In the genomic region with DNA sequence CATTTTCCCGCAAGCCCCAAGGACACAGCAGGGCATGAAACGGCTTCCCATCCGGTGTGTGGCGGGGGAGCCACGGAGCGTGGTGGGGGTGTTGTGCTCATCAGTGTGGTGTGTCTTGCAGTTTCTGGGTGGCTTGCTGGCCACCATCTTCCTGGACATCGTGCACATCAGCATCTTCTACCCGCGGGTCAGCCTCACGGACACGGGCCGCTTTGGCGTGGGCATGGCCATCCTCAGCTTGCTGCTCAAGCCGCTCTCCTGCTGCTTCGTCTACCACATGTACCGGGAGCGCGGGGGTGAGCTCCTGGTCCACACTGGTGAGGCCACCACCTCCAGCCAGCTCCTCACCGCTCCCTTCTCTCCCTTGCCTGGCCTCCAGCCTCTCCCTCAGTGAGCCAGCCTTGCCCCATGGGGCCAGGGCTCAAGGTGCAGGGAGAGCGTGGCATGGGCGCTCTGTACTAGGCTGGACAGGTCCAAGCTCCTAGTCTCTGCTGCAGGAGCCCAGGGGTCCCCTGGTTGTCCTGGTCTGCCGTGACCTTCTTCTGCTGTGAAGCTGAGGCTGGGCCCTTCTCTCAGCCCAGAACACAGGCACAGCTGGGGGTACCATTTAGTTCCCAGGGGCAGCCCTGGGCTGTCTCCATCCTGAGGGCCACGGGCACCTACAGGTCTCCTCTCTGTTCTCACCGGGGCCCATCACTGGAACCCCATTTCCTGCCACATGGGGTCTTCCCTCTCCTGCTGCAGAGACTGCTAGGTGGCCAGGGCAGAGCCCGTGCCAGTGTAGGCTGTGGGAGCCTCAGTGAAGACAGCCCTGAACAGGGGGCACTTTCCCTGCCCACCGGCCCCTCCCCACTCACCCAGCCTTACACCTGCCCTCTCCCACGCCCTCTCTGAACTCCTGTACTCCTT, we compare ENCODE assay signal across 9 cellular contexts. TPM values are rescaled to one million over a fixed set of nuclear protein-coding genes. Genes with fewer than 3 reads are reported as not detected.
DNase-seq lines count a peak whose midpoint lies in the region; TF ChIP-seq lines count a peak whose summit lies in the region.
"Had no signal": no experiment of that assay in that cellular context is flagged by ENCODE, and none has a peak within 500 bp of the region (broad histone marks: within the 10 kb centered on the region; RNA-seq: fewer than 3 reads in every experiment).

No MANE protein-coding gene starts in this region.

- H3K27me3 ChIP-seq in HL-60 (ENCODE audit: insufficient read depth, poor library complexity, severe bottlenecking), result no peaks in the 10 kb centered on the region
- H3K27me3 ChIP-seq: BE2C, suprapubic skin had no signal

- peaks cover 46% of the 10 kb centered on the region for H3K4me1 Mint-ChIP-seq in CD14-positive monocyte
- peaks cover 33 to 38% of the 10 kb centered on the region in 2 donors for H3K4me1 Mint-ChIP-seq in immature natural killer cell

- H3K4me3 ChIP-seq in HL-60 (replicated peaks; ENCODE audit: insufficient read depth, low read length), result no peak overlapping the region
- H3K4me3 ChIP-seq: suprapubic skin had no signal

- H3K27ac Mint-ChIP-seq in CD14-positive monocyte, result peak overlapping the region in 6 of 7 donors; percentile 52 to 91 (median 67)
- peak overlapping the region; percentile 51 to 88 (median 74) for H3K27ac Mint-ChIP-seq in immature natural killer cell

- intact Hi-C loops in CD14-positive monocyte (cut with micrococcal nuclease), result loop anchor here (1.0 to 5.0 kb wide), 2 partner anchors 96 to 98 kb away; a partner anchor contains a TSS

- DNase-seq in CD14-positive monocyte (ENCODE audit: low spot score), result no peak
- no peak for DNase-seq in HL-60 (ENCODE audit: low read depth in 1 of 2, low spot score in 1 of 2)
- no peak for DNase-seq in immature natural killer cell
- DNase-seq in Kasumi-1 (lab: John Stamatoyannopoulos, UW), result no peak
- DNase-seq in HCEC 1CT, result no peak
- DNase-seq in amygdala (lab: John Stamatoyannopoulos, UW), result no peak
- DNase-seq: SHP77 treated with DMSO at 0.1 percent for 48 hours had no signal

- H3K27me3 Mint-ChIP-seq in CD14-positive monocyte (ENCODE audit: low read depth in 3 of 3), result no peaks in the 10 kb centered on the region
- H3K27me3 Mint-ChIP-seq in immature natural killer cell (ENCODE audit: low read depth in 3 of 3), result peaks cover 0 to 2% (median 1%) of the 10 kb centered on the region in 3 donors

- peaks cover 68 to 77% of the 10 kb centered on the region in 2 donors for H3K36me3 Mint-ChIP-seq in CD14-positive monocyte
- peaks cover 8 to 27% (median 20%) of the 10 kb centered on the region in 3 donors for H3K36me3 Mint-ChIP-seq in immature natural killer cell

- H3K4me3 Mint-ChIP-seq in CD14-positive monocyte (peak overlapping the region in 1 of 2 donors; percentile 12), immature natural killer cell (peak overlapping the region; percentile 2 to 68 (median 61))

- no peak for TF ChIP-seq CTCF in CD14-positive monocyte (IDR thresholded peaks at IDR 0.05)
- no peak for TF ChIP-seq CTCF in HL-60 (IDR thresholded peaks at IDR 0.05; ENCODE audit: insufficient read depth, low read length)

- peak overlapping the region; percentile 32 for H3K27ac ChIP-seq in HL-60 (replicated peaks)
- H3K27ac ChIP-seq: suprapubic skin had no signal

- H3K9me3 Mint-ChIP-seq in CD14-positive monocyte (peaks cover 0 to 2% (median 0%) of the 10 kb centered on the region in 7 donors), immature natural killer cell (no peaks in the 10 kb centered on the region)

RNA-seq across cellular contexts. Expression of a gene that starts 12.6 kb away (rescaled TPM):
- 100 to 1,000 TPM; 842 to 938 TPM for polyA plus RNA-seq in CD14-positive monocyte
- polyA plus RNA-seq in immature natural killer cell, result 100 to 1,000 TPM; 319 to 591 (median 324) TPM

RNA-seq across cellular contexts. Expression of a gene that starts 13.4 kb away (rescaled TPM):
- polyA plus RNA-seq in CD14-positive monocyte, result not detected
- 1 to 10 TPM in 1 of 3 donors, not detected in 2; 3.0 TPM for polyA plus RNA-seq in immature natural killer cell

RNA-seq across cellular contexts. Expression of a gene that starts 57.0 kb away (rescaled TPM):
- polyA plus RNA-seq in CD14-positive monocyte (under 1 TPM; 0.14 to 0.18 TPM), immature natural killer cell (under 1 TPM; 0.29 to 0.94 (median 0.58) TPM)

RNA-seq across cellular contexts. Expression of a gene that starts 57.2 kb away (rescaled TPM):
- polyA plus RNA-seq in CD14-positive monocyte (1 to 10 TPM; 4.5 to 8.5 TPM), immature natural killer cell (10 to 100 TPM in 1 of 3 donors, 1 to 10 TPM in 2; 5.0 to 15.2 (median 7.6) TPM)

RNA-seq across cellular contexts. Expression of a gene that starts 57.4 kb away (rescaled TPM):
- polyA plus RNA-seq in CD14-positive monocyte (1 to 10 TPM; 3.8 to 4.2 TPM), immature natural killer cell (1 to 10 TPM; 1.1 to 3.6 (median 1.5) TPM)
